ENCODE assay signal across 28 cellular contexts in genomic region chr1:230787471-230787870, GRCh38. TPM values are rescaled to one million over a fixed set of nuclear protein-coding genes. Genes with fewer than 3 reads are reported as not detected.
DNase-seq lines count a peak whose midpoint lies in the region; ATAC-seq and TF ChIP-seq lines count a peak whose summit lies in the region.
"Had no signal": no experiment of that assay in that cellular context is flagged by ENCODE, and none has a peak within 500 bp of the region (broad histone marks: within the 10 kb centered on the region; RNA-seq: fewer than 3 reads in every experiment).

No MANE protein-coding gene starts in this region.

- H3K27me3 Mint-ChIP-seq in endodermal cell (ENCODE audit: insufficient read depth) (peaks cover 73% of the 10 kb centered on the region), neural crest cell (ENCODE audit: low read depth) (no peaks in the 10 kb centered on the region), osteocyte (ENCODE audit: unreplicated experiment) (no peaks in the 10 kb centered on the region)

- H3K27ac Mint-ChIP-seq in endodermal cell (no peak overlapping the region), neural crest cell (ENCODE audit: unreplicated experiment) (peak overlapping the region; percentile 55), osteocyte (ENCODE audit: unreplicated experiment) (no peak overlapping the region)
- H3K27ac Mint-ChIP-seq: CD4-positive, alpha-beta memory T cell; CD4-positive, CD25-positive, alpha-beta regulatory T cell; CD8-positive, alpha-beta memory T cell had no signal

- H3K9me3 Mint-ChIP-seq in endodermal cell (peaks cover 2% of the 10 kb centered on the region), neural crest cell (peaks cover 11% of the 10 kb centered on the region), osteocyte (ENCODE audit: unreplicated experiment) (no peaks in the 10 kb centered on the region)
- H3K9me3 Mint-ChIP-seq: CD14-positive monocyte; CD4-positive, alpha-beta memory T cell; CD4-positive, CD25-positive, alpha-beta regulatory T cell; CD8-positive, alpha-beta memory T cell had no signal

- ATAC-seq in GM19351 (IDR thresholded peaks at IDR 0.05; ENCODE audit: unreplicated experiment), result no peak
- ATAC-seq: GM12878 had no signal

- no peaks in the 10 kb centered on the region for H3K4me1 ChIP-seq in endodermal cell (ENCODE audit: control insufficient read depth, insufficient read depth, low read length)
- H3K4me1 ChIP-seq: BE2C had no signal

- peak; percentile 49 for DNase-seq in coronary artery (ENCODE audit: low spot score)
- peak; percentile 20 for DNase-seq in endodermal cell
- DNase-seq in neural crest cell (ENCODE audit: low read depth, low spot score), result no peak
- peak; percentile 66 for DNase-seq in osteocyte (ENCODE audit: extremely low spot score, unreplicated experiment)
- DNase-seq in NCI-H2196 (lab: John Stamatoyannopoulos, UW; ENCODE audit: unreplicated experiment), result no peak
- DNase-seq in NCI-H524 (lab: John Stamatoyannopoulos, UW), result no peak
- DNase-seq in NCI-H524 treated with DMSO at 0.1 percent for 48 hours (lab: John Stamatoyannopoulos, UW), result no peak
- DNase-seq: 8988T; ACHN; BE2C; C1 segment of cervical spinal cord; CD4-positive, alpha-beta memory T cell; CD4-positive, CD25-positive, alpha-beta regulatory T cell; CD8-positive, alpha-beta memory T cell; COR-L47; DMS 273 treated with DMSO at 0.1 percent for 48 hours; DMS153; DMS53; DMS79; DND-41; EL; GDM1 had no signal

- H3K4me3 ChIP-seq in coronary artery, result no peak overlapping the region
- H3K4me3 ChIP-seq in endodermal cell (ENCODE audit: low read length), result no peak overlapping the region
- H3K4me3 ChIP-seq: BLaER1, GM12878 had no signal

- no peaks in the 10 kb centered on the region for H3K36me3 Mint-ChIP-seq in endodermal cell (ENCODE audit: low read depth)
- H3K36me3 Mint-ChIP-seq in neural crest cell (ENCODE audit: low read depth), result no peaks in the 10 kb centered on the region
- no peaks in the 10 kb centered on the region for H3K36me3 Mint-ChIP-seq in osteocyte (ENCODE audit: unreplicated experiment)
- H3K36me3 Mint-ChIP-seq: CD14-positive monocyte; CD4-positive, alpha-beta memory T cell; CD4-positive, CD25-positive, alpha-beta regulatory T cell; CD8-positive, alpha-beta memory T cell had no signal

- no peaks in the 10 kb centered on the region for H3K36me3 ChIP-seq in endodermal cell (ENCODE audit: control insufficient read depth, insufficient read depth, low read length)
- H3K36me3 ChIP-seq: BE2C, BLaER1 had no signal

- H3K9me3 ChIP-seq in endodermal cell (ENCODE audit: control insufficient read depth, low read length), result no peaks in the 10 kb centered on the region
- H3K9me3 ChIP-seq: BE2C, BLaER1 had no signal

- TF ChIP-seq CTCF in coronary artery (IDR thresholded peaks at IDR 0.05), result no peak
- no peak for TF ChIP-seq CTCF in endodermal cell (conservative IDR thresholded peaks at IDR 0.05)
- no peak for TF ChIP-seq CTCF in neural crest cell (conservative IDR thresholded peaks at IDR 0.05)
- no peak for TF ChIP-seq CTCF in osteocyte (IDR thresholded peaks at IDR 0.05)

- no peak overlapping the region for H3K9ac ChIP-seq in endodermal cell (ENCODE audit: extremely low read depth, low read length, poor library complexity, severe bottlenecking)
- H3K9ac ChIP-seq: BLaER1 had no signal

- no peak overlapping the region for H3K27ac ChIP-seq in coronary artery
- no peak overlapping the region for H3K27ac ChIP-seq in endodermal cell (ENCODE audit: low read depth, low read length)
- H3K27ac ChIP-seq: BLaER1 had no signal

- H3K4me1 Mint-ChIP-seq in endodermal cell (peaks cover 17% of the 10 kb centered on the region), neural crest cell (peaks cover 44% of the 10 kb centered on the region), osteocyte (ENCODE audit: unreplicated experiment) (no peaks in the 10 kb centered on the region)
- H3K4me1 Mint-ChIP-seq: CD14-positive monocyte; CD4-positive, alpha-beta memory T cell; CD4-positive, CD25-positive, alpha-beta regulatory T cell had no signal

- no peak overlapping the region for H3K4me3 Mint-ChIP-seq in endodermal cell
- no peak overlapping the region for H3K4me3 Mint-ChIP-seq in neural crest cell
- H3K4me3 Mint-ChIP-seq in osteocyte (ENCODE audit: unreplicated experiment), result no peak overlapping the region
- H3K4me3 Mint-ChIP-seq: CD4-positive, alpha-beta memory T cell; CD4-positive, CD25-positive, alpha-beta regulatory T cell; CD8-positive, alpha-beta memory T cell had no signal

- no peaks in the 10 kb centered on the region for H3K27me3 ChIP-seq in endodermal cell (ENCODE audit: control insufficient read depth, insufficient read depth, low read length, poor library complexity, severe bottlenecking)
- H3K27me3 ChIP-seq: BLaER1 had no signal

- WGBS in endodermal cell (ENCODE audit: insufficient coverage in 1 of 2, insufficient read length in 1 of 2), 2 experiments, result 88 to 97% methylated on average over 3 to 7 of the region's 7 CpGs

RNA-seq across cellular contexts. Expression of gene CAPN9, which starts 40.3 kb away (rescaled TPM):
- total RNA-seq in endodermal cell (1 to 10 TPM; 1.1 TPM), neural crest cell (2.0 and 4.0 TPM in 2 replicates), osteocyte (not detected in 2 replicates)
- polyA plus RNA-seq in endodermal cell (2013, experiment 1 of 2), result 0.93 TPM
- 0.33 TPM for polyA plus RNA-seq in endodermal cell (2013, experiment 2 of 2)
- total RNA-seq: A673; CD4-positive, alpha-beta memory T cell; CD4-positive, CD25-positive, alpha-beta regulatory T cell; CD8-positive, alpha-beta memory T cell; Daoy; GM12878 had no signal
- polyA plus RNA-seq: CD14-positive monocyte; CD4-positive, CD25-positive, alpha-beta regulatory T cell; CD8-positive, alpha-beta memory T cell; GM12878 had no signal

Comparison
In these comparisons a context has a peak if more than half of its experiments do, and no peak if none do; other contexts are left out.
1. DNase-seq: peak in coronary artery (single experiment), endodermal cell (single experiment) and osteocyte (single experiment); none in neural crest cell (single experiment), NCI-H2196 (single experiment), NCI-H524 (0 of 2) and NCI-H524 treated with DMSO at 0.1 percent for 48 hours (single experiment).